1 cellular context compared by ENCODE assay signal in genomic region chr3:18355819-18356218, GRCh38.
A peak's percentile ranks its signal among the peaks of the same experiment; 100 is the strongest.
TF ChIP-seq lines count a peak whose summit lies in the region.

No MANE protein-coding gene starts in this region.

TF ChIP-seq in H1, 55 proteins besides CTCF, POLR2A, EP300 and RAD21:
- TF ChIP-seq MAX (IDR thresholded peaks at IDR 0.05) (no peak), RNF2 (IDR thresholded peaks at IDR 0.05; ENCODE audit: borderline replicate concordance, low read depth, low read length, missing control alignments, poor library complexity, severe bottlenecking) (no peak), CEBPB (IDR thresholded peaks at IDR 0.05; ENCODE audit: low read depth, low read length) (0 out of 2 replicates have a peak, but pooled peaks have one; percentile 26)
